ENCODE assay signal across 14 cellular contexts in the genomic region with DNA sequence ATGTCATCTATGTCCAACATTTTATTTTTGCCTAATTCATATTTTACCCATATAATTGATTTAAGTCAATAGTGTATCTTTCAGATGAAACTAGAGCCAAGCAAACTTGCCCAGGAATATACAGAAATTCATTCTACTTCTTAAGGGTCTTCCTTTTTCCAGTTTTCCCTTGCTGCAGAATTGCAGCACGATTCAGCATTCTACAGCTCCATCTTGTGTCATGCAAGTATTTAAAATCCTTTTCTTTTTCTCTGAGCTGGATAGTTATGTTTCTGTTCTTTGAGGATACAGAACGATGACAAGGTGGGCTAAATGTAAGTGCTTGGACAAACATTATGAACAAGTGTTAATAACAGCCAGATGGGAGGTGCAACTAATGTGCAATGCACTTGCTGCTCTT.
DNase-seq lines count a peak whose midpoint lies in the region; ATAC-seq and TF ChIP-seq lines count a peak whose summit lies in the region.
"Had no signal": no experiment of that assay in that cellular context is flagged by ENCODE, and none has a peak within 500 bp of the region (broad histone marks: within the 10 kb centered on the region; RNA-seq: fewer than 3 reads in every experiment).

No MANE protein-coding gene starts in this region.

- no peak for TF ChIP-seq POLR2A in testis (IDR thresholded peaks at IDR 0.05)

- H3K4me3 Mint-ChIP-seq in HFFc6 = peak overlapping the region; percentile 66
- H3K4me3 Mint-ChIP-seq: activated naive CD8-positive, alpha-beta T cell treated with anti-CD3 and anti-CD28 coated beads, Interleukin-2, amount 10 ng/mL, durations not matched to agents 7 days and 5 days; CD4-positive, alpha-beta memory T cell; type B pancreatic cell had no signal

- no peak overlapping the region for H3K27ac Mint-ChIP-seq in HFFc6
- H3K27ac Mint-ChIP-seq: activated naive CD8-positive, alpha-beta T cell treated with anti-CD3 and anti-CD28 coated beads, Interleukin-2, amount 10 ng/mL, durations not matched to agents 7 days and 5 days; CD4-positive, alpha-beta memory T cell; type B pancreatic cell had no signal

- ATAC-seq in activated CD4-positive, CD25-positive, alpha-beta regulatory T cell treated with anti-CD3 and anti-CD28 coated beads, Interleukin-2, amount 50 U/mL, for 24 hours = no peak

- WGBS in hepatocyte (ENCODE audit: low lambda C conversion rate, missing lambda C conversion rate) = 57% methylated on average over 2 of the region's 2 CpGs
- 39 to 51% methylated on average over 2 of the region's 2 CpGs for WGBS in testis, 2 donors

- DNase-seq in AG10803 (ENCODE audit: low read depth) = peak; percentile 4
- peak; percentile 3 for DNase-seq in HFFc6
- DNase-seq in WERI-Rb-1 = no peak
- peak; percentile 8 for DNase-seq in hepatocyte (ENCODE audit: low spot score)
- DNase-seq in middle frontal gyrus (ENCODE audit: extremely low spot score, low spot score) = no peak
- DNase-seq in NCI-H774 (lab: John Stamatoyannopoulos, UW) = no peak
- no peak for DNase-seq in testis
- DNase-seq: activated CD8-positive, alpha-beta memory T cell treated with anti-CD3 and anti-CD28 coated beads for 24 hours; activated naive CD8-positive, alpha-beta T cell treated with anti-CD3 and anti-CD28 coated beads, Interleukin-2, amount 10 ng/mL, durations not matched to agents 7 days and 5 days; CD4-positive, alpha-beta memory T cell; KG1; small intestine had no signal

- no peak overlapping the region for H3K4me2 ChIP-seq in hepatocyte

- TF ChIP-seq CTCF in AG10803 (conservative IDR thresholded peaks at IDR 0.05; ENCODE audit: low read length) = peak; percentile 18; the same call in 1 of the 2 replicates
- TF ChIP-seq CTCF in HFFc6 (IDR thresholded peaks at IDR 0.05) = peak; percentile 22; the same call in 1 of the 2 replicates
- TF ChIP-seq CTCF in WERI-Rb-1 (IDR thresholded peaks at IDR 0.05; ENCODE audit: low read depth, low read length) = 0 out of 2 replicates have a peak, but pooled peaks have one; percentile 7
- TF ChIP-seq CTCF in hepatocyte (IDR thresholded peaks at IDR 0.05; ENCODE audit: poor library complexity) = peak; percentile 54
- TF ChIP-seq CTCF in testis (IDR thresholded peaks at IDR 0.05) = no peak

- intact Hi-C loops in testis (cut with DNase I; ENCODE audit: low total_unique reads) = no loop called here

- no peaks in the 10 kb centered on the region for H3K4me1 ChIP-seq in hepatocyte (ENCODE audit: insufficient read depth)
- H3K4me1 ChIP-seq in testis = no peaks in the 10 kb centered on the region

- no peaks in the 10 kb centered on the region for H3K9me3 Mint-ChIP-seq in HFFc6
- H3K9me3 Mint-ChIP-seq: activated naive CD8-positive, alpha-beta T cell treated with anti-CD3 and anti-CD28 coated beads, Interleukin-2, amount 10 ng/mL, durations not matched to agents 7 days and 5 days; type B pancreatic cell had no signal

- H4K20me1 ChIP-seq in hepatocyte (ENCODE audit: insufficient read depth, poor library complexity, severe bottlenecking) = no peaks in the 10 kb centered on the region

- no peaks in the 10 kb centered on the region for H3K27me3 Mint-ChIP-seq in HFFc6 (ENCODE audit: insufficient read depth)
- H3K27me3 Mint-ChIP-seq: activated naive CD8-positive, alpha-beta T cell treated with anti-CD3 and anti-CD28 coated beads, Interleukin-2, amount 10 ng/mL, durations not matched to agents 7 days and 5 days; CD4-positive, alpha-beta memory T cell; type B pancreatic cell had no signal

- H3K36me3 ChIP-seq in WERI-Rb-1 = no peaks in the 10 kb centered on the region
- no peaks in the 10 kb centered on the region for H3K36me3 ChIP-seq in hepatocyte (replicated peaks; ENCODE audit: insufficient read depth, low read depth)
- no peaks in the 10 kb centered on the region for H3K36me3 ChIP-seq in testis (ENCODE audit: low read depth, missing control alignments)

- no peaks in the 10 kb centered on the region for H3K27me3 ChIP-seq in WERI-Rb-1 (ENCODE audit: insufficient read depth, low read depth, severe bottlenecking)
- no peaks in the 10 kb centered on the region for H3K27me3 ChIP-seq in hepatocyte
- H3K27me3 ChIP-seq in testis = no peaks in the 10 kb centered on the region

- no peaks in the 10 kb centered on the region for H3K79me2 ChIP-seq in hepatocyte

- peaks cover 10% of the 10 kb centered on the region; the same call in 1 of the 2 replicates for H3K4me1 Mint-ChIP-seq in HFFc6 (ENCODE audit: low read depth)
- H3K4me1 Mint-ChIP-seq: activated naive CD8-positive, alpha-beta T cell treated with anti-CD3 and anti-CD28 coated beads, Interleukin-2, amount 10 ng/mL, durations not matched to agents 7 days and 5 days; CD4-positive, alpha-beta memory T cell had no signal

- H3K4me3 ChIP-seq in AG10803 (ENCODE audit: low read length) = no peak overlapping the region
- no peak overlapping the region for H3K4me3 ChIP-seq in WERI-Rb-1 (ENCODE audit: low read depth, low read length)
- H3K4me3 ChIP-seq in hepatocyte = no peak overlapping the region
- H3K4me3 ChIP-seq in testis = no peak overlapping the region

- no peaks in the 10 kb centered on the region for H3K9me3 ChIP-seq in WERI-Rb-1 (ENCODE audit: severe bottlenecking)
- H3K9me3 ChIP-seq in hepatocyte (ENCODE audit: low read depth) = no peaks in the 10 kb centered on the region
- no peaks in the 10 kb centered on the region for H3K9me3 ChIP-seq in testis

- no peak overlapping the region for H2AFZ ChIP-seq in hepatocyte

- H3K27ac ChIP-seq in WERI-Rb-1 = no peak overlapping the region
- H3K27ac ChIP-seq in hepatocyte = no peak overlapping the region
- no peak overlapping the region for H3K27ac ChIP-seq in testis

- H3K9me2 ChIP-seq in hepatocyte (replicated peaks; ENCODE audit: insufficient read depth) = no peaks in the 10 kb centered on the region

- no peaks in the 10 kb centered on the region for H3K36me3 Mint-ChIP-seq in HFFc6 (ENCODE audit: low read depth)
- H3K36me3 Mint-ChIP-seq: activated naive CD8-positive, alpha-beta T cell treated with anti-CD3 and anti-CD28 coated beads, Interleukin-2, amount 10 ng/mL, durations not matched to agents 7 days and 5 days; CD4-positive, alpha-beta memory T cell; type B pancreatic cell had no signal

Comparison
In these comparisons a context has a peak if more than half of its experiments do, and no peak if none do; other contexts are left out.
1. DNase-seq: peak in AG10803 (single experiment), HFFc6 (single experiment) and hepatocyte (single experiment); none in WERI-Rb-1 (single experiment), middle frontal gyrus (single experiment), NCI-H774 (single experiment) and testis (single experiment).
2. CTCF ChIP-seq: peak in AG10803 (single experiment), HFFc6 (single experiment), WERI-Rb-1 (single experiment) and hepatocyte (single experiment); none in testis (0 of 3).